In the genomic region with DNA sequence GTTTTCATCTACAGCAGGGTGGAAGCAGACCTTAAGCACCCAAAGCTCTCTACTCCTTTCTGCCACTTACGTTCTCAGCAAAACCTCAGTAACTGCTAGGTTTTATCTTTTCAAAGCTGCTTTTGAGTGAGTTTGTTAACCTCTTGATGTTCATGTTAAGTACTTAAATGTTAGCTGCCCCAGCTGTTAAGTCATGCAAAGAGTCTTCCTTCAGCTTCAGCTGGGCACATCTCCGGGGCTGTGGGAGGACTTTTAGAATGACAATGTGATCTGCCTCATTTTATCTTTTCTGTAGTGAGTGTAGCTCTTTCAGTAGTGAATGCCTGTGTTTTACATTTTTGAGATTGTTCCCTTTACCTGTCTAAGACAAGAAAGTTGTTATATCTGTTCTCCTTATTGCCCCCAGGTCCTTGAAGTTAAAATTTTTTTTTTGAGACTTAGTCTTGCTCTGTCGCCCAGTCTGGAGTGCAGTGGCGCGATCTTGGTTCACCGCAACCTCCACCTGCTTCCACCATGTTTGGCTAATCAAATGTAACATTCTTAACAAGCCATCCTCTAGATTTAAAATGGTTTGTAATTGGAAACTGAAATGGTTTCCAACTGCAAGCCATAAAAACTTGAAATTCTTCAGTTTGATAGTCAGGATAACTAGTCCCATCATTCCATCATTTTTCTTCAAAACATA, we compare ENCODE assay signal across 1 cellular context.
TF ChIP-seq lines count a peak whose summit lies in the region.

No MANE protein-coding gene starts in this region.

TF ChIP-seq in SK-N-SH, 30 proteins besides CTCF, POLR2A, EP300 and RAD21 (continued from another document):
- TF ChIP-seq ZBTB33 (IDR thresholded peaks at IDR 0.05; ENCODE audit: borderline replicate concordance, low read depth) (no peak), SIN3A (IDR thresholded peaks at IDR 0.05; ENCODE audit: borderline replicate concordance, low read depth, low read length) (no peak), JUND (IDR thresholded peaks at IDR 0.05) (no peak), POLR2AphosphoS5 (IDR thresholded peaks at IDR 0.05; ENCODE audit: low read depth, low read length) (no peak), MXI1 (IDR thresholded peaks at IDR 0.05; ENCODE audit: low read depth, low read length) (no peak), EZH2phosphoT487 (IDR thresholded peaks at IDR 0.05; ENCODE audit: borderline replicate concordance, low read depth) (no peak), MAX (IDR thresholded peaks at IDR 0.05; ENCODE audit: low read depth) (no peak), FOSL2 (IDR thresholded peaks at IDR 0.05; ENCODE audit: borderline replicate concordance, low read depth) (no peak), NRF1 (IDR thresholded peaks at IDR 0.05; ENCODE audit: low read depth, low read length) (no peak), GATA2 (CRISPR knock-in tag; IDR thresholded peaks at IDR 0.05) (no peak)
- TF ChIP-seq, protein P1, sequence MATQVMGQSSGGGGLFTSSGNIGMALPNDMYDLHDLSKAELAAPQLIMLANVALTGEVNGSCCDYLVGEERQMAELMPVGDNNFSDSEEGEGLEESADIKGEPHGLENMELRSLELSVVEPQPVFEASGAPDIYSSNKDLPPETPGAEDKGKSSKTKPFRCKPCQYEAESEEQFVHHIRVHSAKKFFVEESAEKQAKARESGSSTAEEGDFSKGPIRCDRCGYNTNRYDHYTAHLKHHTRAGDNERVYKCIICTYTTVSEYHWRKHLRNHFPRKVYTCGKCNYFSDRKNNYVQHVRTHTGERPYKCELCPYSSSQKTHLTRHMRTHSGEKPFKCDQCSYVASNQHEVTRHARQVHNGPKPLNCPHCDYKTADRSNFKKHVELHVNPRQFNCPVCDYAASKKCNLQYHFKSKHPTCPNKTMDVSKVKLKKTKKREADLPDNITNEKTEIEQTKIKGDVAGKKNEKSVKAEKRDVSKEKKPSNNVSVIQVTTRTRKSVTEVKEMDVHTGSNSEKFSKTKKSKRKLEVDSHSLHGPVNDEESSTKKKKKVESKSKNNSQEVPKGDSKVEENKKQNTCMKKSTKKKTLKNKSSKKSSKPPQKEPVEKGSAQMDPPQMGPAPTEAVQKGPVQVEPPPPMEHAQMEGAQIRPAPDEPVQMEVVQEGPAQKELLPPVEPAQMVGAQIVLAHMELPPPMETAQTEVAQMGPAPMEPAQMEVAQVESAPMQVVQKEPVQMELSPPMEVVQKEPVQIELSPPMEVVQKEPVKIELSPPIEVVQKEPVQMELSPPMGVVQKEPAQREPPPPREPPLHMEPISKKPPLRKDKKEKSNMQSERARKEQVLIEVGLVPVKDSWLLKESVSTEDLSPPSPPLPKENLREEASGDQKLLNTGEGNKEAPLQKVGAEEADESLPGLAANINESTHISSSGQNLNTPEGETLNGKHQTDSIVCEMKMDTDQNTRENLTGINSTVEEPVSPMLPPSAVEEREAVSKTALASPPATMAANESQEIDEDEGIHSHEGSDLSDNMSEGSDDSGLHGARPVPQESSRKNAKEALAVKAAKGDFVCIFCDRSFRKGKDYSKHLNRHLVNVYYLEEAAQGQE (IDR thresholded peaks at IDR 0.05; ENCODE audit: low read depth, low read length): no peak
- TF ChIP-seq, protein P2, sequence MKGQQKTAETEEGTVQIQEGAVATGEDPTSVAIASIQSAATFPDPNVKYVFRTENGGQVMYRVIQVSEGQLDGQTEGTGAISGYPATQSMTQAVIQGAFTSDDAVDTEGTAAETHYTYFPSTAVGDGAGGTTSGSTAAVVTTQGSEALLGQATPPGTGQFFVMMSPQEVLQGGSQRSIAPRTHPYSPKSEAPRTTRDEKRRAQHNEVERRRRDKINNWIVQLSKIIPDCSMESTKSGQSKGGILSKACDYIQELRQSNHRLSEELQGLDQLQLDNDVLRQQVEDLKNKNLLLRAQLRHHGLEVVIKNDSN (IDR thresholded peaks at IDR 0.05; ENCODE audit: borderline replicate concordance, low read depth): no peak
